Comparison of ENCODE assay signal across 14 cellular contexts in genomic region chr14:68397827-68398226, GRCh38.
DNase-seq lines count a peak whose midpoint lies in the region; ATAC-seq and TF ChIP-seq lines count a peak whose summit lies in the region.
"Had no signal": no experiment of that assay in that cellular context is flagged by ENCODE, and none has a peak within 500 bp of the region (broad histone marks: within the 10 kb centered on the region; RNA-seq: fewer than 3 reads in every experiment).

No MANE protein-coding gene starts in this region.

- peak overlapping the region; percentile 93 for H2BK12ac ChIP-seq in neuronal stem cell (ENCODE audit: low read length)

- no peaks in the 10 kb centered on the region for H3K79me1 ChIP-seq in neuronal stem cell (ENCODE audit: low read depth, low read length)

- no peak overlapping the region for H4K8ac ChIP-seq in neuronal stem cell (ENCODE audit: low read depth, low read length)

- H3K14ac ChIP-seq in neuronal stem cell (ENCODE audit: low read length) = no peak overlapping the region

- H4K91ac ChIP-seq in neuronal stem cell (ENCODE audit: low read depth, low read length, poor library complexity) = peak overlapping the region; percentile 25

- ATAC-seq in HG02938 (IDR thresholded peaks at IDR 0.05; ENCODE audit: unreplicated experiment) = no peak
- no peak for ATAC-seq in GM21515 (IDR thresholded peaks at IDR 0.05; ENCODE audit: unreplicated experiment)

- no peak overlapping the region for H2AFZ ChIP-seq in neuronal stem cell (ENCODE audit: low read length)

- H3K4me2 ChIP-seq in neuronal stem cell (ENCODE audit: insufficient read depth, low read length, poor library complexity, severe bottlenecking) = no peak overlapping the region

- H3K36me3 ChIP-seq in neuronal stem cell (replicated peaks in 1 of 2; ENCODE audit: control insufficient read depth in 2 of 2, insufficient read depth in 2 of 2, low read length in 2 of 2) = no peaks in the 10 kb centered on the region

- H3K18ac ChIP-seq in neuronal stem cell (ENCODE audit: low read length) = peak overlapping the region; percentile 78

- TF ChIP-seq CTCF in AG10803 (conservative IDR thresholded peaks at IDR 0.05; ENCODE audit: low read length) (no peak), dorsolateral prefrontal cortex (IDR thresholded peaks at IDR 0.05 in 54 of 56, conservative IDR thresholded peaks at IDR 0.05 in 2 of 56; ENCODE audit: low read depth in 1 of 56, partially characterized antibody in 56 of 56) (no peak)

- peak overlapping the region; percentile 2 for H2BK5ac ChIP-seq in neuronal stem cell (ENCODE audit: low read length)

- no peak overlapping the region for H2AK5ac ChIP-seq in neuronal stem cell (ENCODE audit: low read depth, low read length)

- H3K23ac ChIP-seq in neuronal stem cell (ENCODE audit: low read depth, low read length, poor library complexity) = no peak overlapping the region

- H3K27me3 ChIP-seq in dorsolateral prefrontal cortex (no peaks in the 10 kb centered on the region), neuronal stem cell (ENCODE audit: control insufficient read depth in 3 of 3, insufficient read depth in 3 of 3, low read depth in 1 of 3, low read length in 3 of 3) (no peaks in the 10 kb centered on the region)

- WGBS in neuronal stem cell (ENCODE audit: extremely low coverage in 2 of 2, insufficient read length in 2 of 2, insufficient replicate concordance in 1 of 2), 2 donors = no CpG with 5 or more reads among the region's 4 CpGs

- H2BK15ac ChIP-seq in neuronal stem cell (ENCODE audit: low read length) = peak overlapping the region; percentile 61

- peaks cover 34 to 59% of the 10 kb centered on the region in 2 donors for H3K4me1 ChIP-seq in neuronal stem cell (ENCODE audit: control insufficient read depth in 2 of 2, insufficient read depth in 1 of 2, low read depth in 1 of 2, low read length in 2 of 2)

- H3K4me3 ChIP-seq in AG10803 (ENCODE audit: low read length) (no peak overlapping the region), dorsolateral prefrontal cortex (no peak overlapping the region), neuronal stem cell (ENCODE audit: low read length in 2 of 2) (no peak overlapping the region)

- no peaks in the 10 kb centered on the region for H3K9me3 ChIP-seq in neuronal stem cell (replicated peaks in 1 of 2; ENCODE audit: control insufficient read depth in 2 of 2, insufficient read depth in 1 of 2, low read depth in 1 of 2, low read length in 2 of 2)

- no peak overlapping the region for H3K4ac ChIP-seq in neuronal stem cell (ENCODE audit: low read length)

- no peak overlapping the region for H3K9ac ChIP-seq in neuronal stem cell (ENCODE audit: low read depth, low read length, poor library complexity)

- intact Hi-C loops in dorsolateral prefrontal cortex (cut with DNase I) = no loop called here

- H3K27ac ChIP-seq in dorsolateral prefrontal cortex = peak overlapping the region in 49 of 59 donors; percentile 1 to 85 (median 59)
- H3K27ac ChIP-seq in neuronal stem cell (replicated peaks; ENCODE audit: low read length) = no peak overlapping the region
- H3K27ac ChIP-seq: C4-2B, RWPE1 had no signal

- peak overlapping the region; percentile 33 for H2BK120ac ChIP-seq in neuronal stem cell (ENCODE audit: low read depth, low read length)

- DNase-seq in AG10803 (ENCODE audit: low read depth) (peak; percentile 96), NCI-H226 (peak; percentile 49), dorsolateral prefrontal cortex (no peak), neuronal stem cell (ENCODE audit: low spot score) (no peak), NCI-H748 treated with DMSO at 0.1 percent for 48 hours (lab: John Stamatoyannopoulos, UW) (no peak), DMS153 treated with DMSO at 0.1 percent for 48 hours (lab: John Stamatoyannopoulos, UW; ENCODE audit: unreplicated experiment) (no peak)
- DNase-seq: activated CD4-positive, alpha-beta T cell treated with anti-CD3 and anti-CD28 coated beads for 4 hours; activated naive CD8-positive, alpha-beta T cell treated with anti-CD3 and anti-CD28 coated beads, Interleukin-2, amount 10 ng/mL, durations not matched to agents 7 days and 5 days; foreskin melanocyte; NCI-H1092 had no signal

Comparison
In these comparisons a context has a peak if more than half of its experiments do, and no peak if none do; other contexts are left out.
1. DNase-seq: peak in AG10803 (single experiment) and NCI-H226 (single experiment); none in dorsolateral prefrontal cortex (0 of 10), neuronal stem cell (single experiment), NCI-H748 treated with DMSO at 0.1 percent for 48 hours (single experiment) and DMS153 treated with DMSO at 0.1 percent for 48 hours (single experiment).